Comparison of ENCODE assay signal across 8 cellular contexts in genomic region chr17:31095239-31096105, GRCh38. TPM values are rescaled to one million over a fixed set of nuclear protein-coding genes. Genes with fewer than 3 reads are reported as not detected.
DNase-seq lines count a peak whose midpoint lies in the region; ATAC-seq and TF ChIP-seq lines count a peak whose summit lies in the region.

No MANE protein-coding gene starts in this region.

- TF ChIP-seq POLR2A in esophagus squamous epithelium (IDR thresholded peaks at IDR 0.05) (no peak), testis (IDR thresholded peaks at IDR 0.05) (no peak)

- WGBS in esophagus squamous epithelium, 2 donors, result 0% methylated on average over 17 to 22 of the region's 44 CpGs
- 0% methylated on average over 38 to 43 of the region's 44 CpGs for WGBS in testis, 2 donors

- H3K27me3 ChIP-seq in esophagus squamous epithelium (no peaks in the 10 kb centered on the region), mucosa of stomach (ENCODE audit: control insufficient read depth, insufficient read depth, low read length) (no peaks in the 10 kb centered on the region), testis (no peaks in the 10 kb centered on the region)

- TF ChIP-seq CTCF in esophagus squamous epithelium (IDR thresholded peaks at IDR 0.05) (no peak), testis (IDR thresholded peaks at IDR 0.05) (no peak)

- ATAC-seq in HG02763 (IDR thresholded peaks at IDR 0.05; ENCODE audit: unreplicated experiment) (peak; percentile 3), GM19395 (IDR thresholded peaks at IDR 0.05; ENCODE audit: unreplicated experiment) (no peak)

- peak overlapping the region; percentile 93 for H3K9ac ChIP-seq in mucosa of stomach (ENCODE audit: low read length)

- H3K9me3 ChIP-seq in esophagus squamous epithelium (no peaks in the 10 kb centered on the region), mucosa of stomach (ENCODE audit: control insufficient read depth, low read length) (no peaks in the 10 kb centered on the region), testis (no peaks in the 10 kb centered on the region)

- H3K27ac ChIP-seq in esophagus squamous epithelium (peak overlapping the region; percentile 89 to 97 (median 94)), testis (peak overlapping the region; percentile 95 to 97)

- H3K4me1 ChIP-seq in esophagus squamous epithelium, result peaks cover 0 to 25% (median 6%) of the 10 kb centered on the region in 3 donors
- peaks cover 5% of the 10 kb centered on the region for H3K4me1 ChIP-seq in mucosa of stomach (ENCODE audit: control insufficient read depth, insufficient read depth, low read length)
- H3K4me1 ChIP-seq in testis, result peaks cover 7% of the 10 kb centered on the region

- intact Hi-C loops in esophagus squamous epithelium (cut with DNase I) (no loop called here), testis (cut with DNase I; ENCODE audit: low total_unique reads) (no loop called here)

- H3K36me3 ChIP-seq in esophagus squamous epithelium (no peaks in the 10 kb centered on the region), mucosa of stomach (ENCODE audit: control insufficient read depth, insufficient read depth, low read length) (no peaks in the 10 kb centered on the region), testis (ENCODE audit: low read depth, missing control alignments) (no peaks in the 10 kb centered on the region)

- DNase-seq in GM03348 (ENCODE audit: low spot score) (peak; percentile 49), NCI-H82 treated with DMSO at 0.1 percent for 48 hours (lab: John Stamatoyannopoulos, UW; ENCODE audit: unreplicated experiment) (peak; percentile 45), esophagus squamous epithelium (lab: John Stamatoyannopoulos, UW) (no peak), testis (peak; percentile 63)
- DNase-seq in activated T-cell treated with anti-CD3 and anti-CD28 coated beads, Interleukin-2, amount 50 U/mL, for 48 hours, result peak; percentile 42 to 45

- H3K4me3 ChIP-seq in esophagus squamous epithelium (peak overlapping the region; percentile 84 to 99 (median 92)), mucosa of stomach (ENCODE audit: low read length) (peak overlapping the region; percentile 42), testis (peak overlapping the region; percentile 99)

RNA-seq across cellular contexts. Expression of gene NF1, which starts 0.7 kb away (rescaled TPM):
- total RNA-seq in esophagus squamous epithelium, result 10 to 100 TPM; 15.6 to 48.4 (median 26.9) TPM
- total RNA-seq in testis, result 10 to 100 TPM; 97.6 to 99.0 TPM
- 60.6 TPM for polyA plus RNA-seq in testis (ENCODE audit: insufficient read depth, low read depth, low replicate concordance)

Comparison
In these comparisons a context has a peak if more than half of its experiments do, and no peak if none do; other contexts are left out.
1. H3K4me3 ChIP-seq: peak in every context shown above with its lines; median percentile 99 in testis; 92 in esophagus squamous epithelium; 42 in mucosa of stomach.